ENCODE assay signal across 9 cellular contexts in the genomic region with DNA sequence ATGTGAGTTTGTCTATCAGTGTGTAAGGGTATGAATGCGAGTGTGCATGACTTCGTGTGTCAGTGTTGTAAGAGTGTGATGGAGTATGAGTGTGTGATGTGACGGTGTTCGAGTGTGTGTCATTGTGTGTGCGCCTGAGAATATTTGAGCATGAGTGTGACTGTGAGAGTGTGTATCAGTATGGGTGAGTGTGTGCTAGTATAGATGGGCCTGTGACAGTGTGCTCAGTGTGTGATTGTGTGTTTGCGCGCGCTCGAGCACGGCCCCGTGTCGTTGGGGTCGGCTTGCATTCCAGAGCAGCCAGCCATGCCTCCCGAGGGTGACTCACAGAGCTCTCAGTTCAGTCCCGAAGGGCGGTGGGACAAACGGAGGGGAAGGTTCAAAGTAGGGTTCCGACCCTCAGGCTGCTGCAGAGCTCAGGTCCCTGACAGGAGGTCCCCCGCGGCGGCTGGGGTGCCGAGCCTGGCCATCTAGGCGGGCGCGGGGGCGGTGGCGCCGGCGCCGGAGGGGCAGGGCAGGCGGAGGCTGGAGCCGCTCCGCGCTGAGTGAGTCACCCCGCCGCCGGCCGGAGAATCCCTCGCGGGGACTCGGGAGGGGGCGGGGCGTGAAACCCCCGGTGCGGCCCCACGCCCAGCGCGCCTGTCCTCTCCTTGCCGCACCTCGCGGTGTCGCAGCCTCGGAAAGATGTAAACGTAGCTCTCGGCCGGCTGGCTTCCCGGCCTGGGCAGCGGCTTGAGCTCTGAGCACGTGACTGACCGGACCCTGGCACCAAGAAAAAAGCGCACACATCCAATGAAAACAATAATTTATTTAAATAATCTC. TPM values are rescaled to one million over a fixed set of nuclear protein-coding genes. Genes with fewer than 3 reads are reported as not detected.
DNase-seq lines count a peak whose midpoint lies in the region; ATAC-seq and TF ChIP-seq lines count a peak whose summit lies in the region.
"Had no signal": no experiment of that assay in that cellular context is flagged by ENCODE, and none has a peak within 500 bp of the region (broad histone marks: within the 10 kb centered on the region; RNA-seq: fewer than 3 reads in every experiment).

No MANE protein-coding gene starts in this region.

- WGBS in stomach, 5 donors, result 5 to 7% (median 6%) methylated on average over 46 to 61 of the region's 61 CpGs

- H3K9me3 ChIP-seq in stomach, result no peaks in the 10 kb centered on the region

- no peak for TF ChIP-seq CTCF in stomach (IDR thresholded peaks at IDR 0.05)

- peak; percentile 90 for DNase-seq in EH (ENCODE audit: low read depth)
- DNase-seq in Kasumi-1 (lab: John Stamatoyannopoulos, UW), result peak; percentile 51 to 54
- DNase-seq in amniotic epithelial cell (ENCODE audit: low read depth), result peak; percentile 48
- DNase-seq in iPS-NIHi11 (ENCODE audit: low spot score), result peak; percentile 46
- no peak for DNase-seq in stomach
- DNase-seq in NCI-H2227 (lab: John Stamatoyannopoulos, UW; ENCODE audit: unreplicated experiment), result no peak

- H3K27me3 ChIP-seq in stomach, result peaks cover 77 to 100% (median 100%) of the 10 kb centered on the region in 3 donors

- ATAC-seq in GM21447 (IDR thresholded peaks at IDR 0.05; ENCODE audit: unreplicated experiment) (no peak), GM18517 (IDR thresholded peaks at IDR 0.05; ENCODE audit: unreplicated experiment) (no peak)

- no peak for TF ChIP-seq POLR2A in stomach (IDR thresholded peaks at IDR 0.05)

- intact Hi-C loops in stomach (cut with DNase I; ENCODE audit: low total_unique reads), result no loop called here

- H3K4me1 ChIP-seq in stomach, result peaks cover 78 to 100% (median 88%) of the 10 kb centered on the region in 4 donors

- H3K27ac ChIP-seq in stomach, result no peak overlapping the region
- H3K27ac ChIP-seq: SK-N-MC had no signal

- H3K36me3 ChIP-seq in stomach, result no peaks in the 10 kb centered on the region

- TF ChIP-seq EP300 in stomach (IDR thresholded peaks at IDR 0.05), result no peak

- H3K4me3 ChIP-seq in stomach, result peak overlapping the region; percentile 13 to 50 (median 34)
- H3K4me3 ChIP-seq: SK-N-MC had no signal

RNA-seq across cellular contexts. Expression of a gene that starts 3.8 kb away (rescaled TPM):
- not detected for total RNA-seq in stomach
- polyA plus RNA-seq in stomach, result under 1 TPM in 1 of 3 donors, not detected in 2; 0.03 TPM

RNA-seq across cellular contexts. Expression of a gene that starts 13.6 kb away (rescaled TPM):
- total RNA-seq in stomach, result 1 to 10 TPM in 1 of 5 donors, not detected in 4; 1.1 TPM
- under 1 TPM in 1 of 3 donors, not detected in 2; 0.25 TPM for polyA plus RNA-seq in stomach

Comparison
In these comparisons a context has a peak if more than half of its experiments do, and no peak if none do; other contexts are left out.
1. DNase-seq: peak in EH (single experiment), Kasumi-1 (2 of 2), amniotic epithelial cell (single experiment) and iPS-NIHi11 (single experiment); none in stomach (single experiment) and NCI-H2227 (single experiment).